1 cellular context compared by ENCODE assay signal in genomic region chr1:146036990-146037646, GRCh38.
TF ChIP-seq lines count a peak whose summit lies in the region.

No MANE protein-coding gene starts in this region.

TF ChIP-seq in K562, 482 proteins besides CTCF, POLR2A, EP300 and RAD21 (continued from another document and continues in another):
- peak; percentile 33 for TF ChIP-seq RBM39 (optimal IDR thresholded peaks at IDR 0.05; ENCODE audit: low read depth, low read length)
- peak; percentile 12; the same call in 1 of the 2 replicates for TF ChIP-seq KLF16 (IDR thresholded peaks at IDR 0.05)
- 0 out of 2 replicates have a peak, but pooled peaks have one; percentile 6 for TF ChIP-seq ZBTB33 (CRISPR knock-in tag; IDR thresholded peaks at IDR 0.05)
- TF ChIP-seq ZNF280A (IDR thresholded peaks at IDR 0.05; ENCODE audit: low read depth, partially characterized antibody) = no peak
- TF ChIP-seq ZNF639 (CRISPR knock-in tag; conservative IDR thresholded peaks at IDR 0.05 in 1 of 2, IDR thresholded peaks at IDR 0.05 in 1 of 2) = no peak
- TF ChIP-seq ZNF324 (CRISPR knock-in tag; IDR thresholded peaks at IDR 0.05) = no peak
- no peak for TF ChIP-seq ZBTB43 (CRISPR knock-in tag; IDR thresholded peaks at IDR 0.05)
- TF ChIP-seq SP2 (IDR thresholded peaks at IDR 0.05; ENCODE audit: extremely low read depth, low read depth, low read length, poor library complexity, severe bottlenecking) = no peak
- peak; percentile 91 for TF ChIP-seq CHAMP1 (IDR thresholded peaks at IDR 0.05)
- TF ChIP-seq BRF2 (IDR thresholded peaks at IDR 0.05; ENCODE audit: borderline replicate concordance, insufficient read depth, insufficient read length) = no peak
- TF ChIP-seq TCFL5 (CRISPR knock-in tag; conservative IDR thresholded peaks at IDR 0.05) = no peak
- no peak for TF ChIP-seq CHD4 (IDR thresholded peaks at IDR 0.05; ENCODE audit: insufficient read depth, insufficient replicate concordance, low read depth, low read length, poor library complexity, severe bottlenecking)
- no peak for TF ChIP-seq MYNN (IDR thresholded peaks at IDR 0.05)
- TF ChIP-seq MYNN (CRISPR knock-in tag; IDR thresholded peaks at IDR 0.05) = no peak
- TF ChIP-seq BCLAF1 (IDR thresholded peaks at IDR 0.05; ENCODE audit: borderline replicate concordance in 1 of 2, control insufficient read depth in 1 of 2, low read depth in 2 of 2, low read length in 1 of 2) = no peak
- peak; percentile 77; the same call in 1 of the 2 replicates for TF ChIP-seq FOXJ2 (tag; IDR thresholded peaks at IDR 0.05)
- TF ChIP-seq ARID4B (CRISPR knock-in tag; IDR thresholded peaks at IDR 0.05) = peak; percentile 85; the same call in 1 of the 2 replicates
- no peak for TF ChIP-seq RBBP5 (IDR thresholded peaks at IDR 0.05; ENCODE audit: borderline replicate concordance, insufficient read depth, low read length, poor library complexity, severe bottlenecking)
- TF ChIP-seq MCM5 (IDR thresholded peaks at IDR 0.05; ENCODE audit: low read depth) = no peak
- no peak for TF ChIP-seq HDGF (IDR thresholded peaks at IDR 0.05)
- TF ChIP-seq PHF20 (IDR thresholded peaks at IDR 0.05; ENCODE audit: partially characterized antibody) = peak; percentile 30
- TF ChIP-seq HMGXB4 (CRISPR knock-in tag; IDR thresholded peaks at IDR 0.05) = 0 out of 2 replicates have a peak, but pooled peaks have one; percentile 81
- TF ChIP-seq ATF3 (IDR thresholded peaks at IDR 0.05) = no peak
- peak; percentile 61; the same call in 1 of the 2 replicates for TF ChIP-seq ATF3 (CRISPR knock-in tag; conservative IDR thresholded peaks at IDR 0.05)
- TF ChIP-seq MECOM (CRISPR knock-in tag; IDR thresholded peaks at IDR 0.05) = 0 out of 2 replicates have a peak, but pooled peaks have one; percentile 33
- no peak for TF ChIP-seq ZNF57 (CRISPR knock-in tag; IDR thresholded peaks at IDR 0.05)
- TF ChIP-seq RHOXF2B (CRISPR knock-in tag; conservative IDR thresholded peaks at IDR 0.05) = no peak
